1 cellular context compared by ENCODE assay signal in the genomic region with DNA sequence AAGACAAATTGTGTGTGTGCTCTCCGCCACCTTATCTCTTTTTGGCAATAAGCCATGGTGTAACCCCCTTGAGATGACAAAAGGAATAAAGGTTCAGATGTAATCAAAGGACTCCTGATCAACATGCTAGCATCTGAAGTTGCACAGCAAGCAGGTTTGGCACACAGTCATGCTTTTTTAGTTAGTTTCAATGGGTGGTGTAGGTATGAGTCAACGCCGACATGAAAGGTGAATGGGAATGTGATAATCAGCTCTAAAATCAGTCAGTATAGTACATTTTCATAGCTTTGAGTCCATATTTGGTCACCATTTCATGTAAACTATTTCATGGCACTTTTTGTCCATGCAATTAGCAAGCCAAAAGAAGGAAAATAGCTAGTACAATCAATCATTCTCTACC.
TF ChIP-seq lines count a peak whose summit lies in the region.

No MANE protein-coding gene starts in this region.

TF ChIP-seq in K562, 482 proteins besides CTCF, POLR2A, EP300 and RAD21:
- TF ChIP-seq NFIC (IDR thresholded peaks at IDR 0.05), result peak; percentile 32; the same call in 1 of the 2 replicates
- TF ChIP-seq PTRF (tag; IDR thresholded peaks at IDR 0.05), result no peak
